Comparison of ENCODE assay signal across 1 cellular context in the genomic region with DNA sequence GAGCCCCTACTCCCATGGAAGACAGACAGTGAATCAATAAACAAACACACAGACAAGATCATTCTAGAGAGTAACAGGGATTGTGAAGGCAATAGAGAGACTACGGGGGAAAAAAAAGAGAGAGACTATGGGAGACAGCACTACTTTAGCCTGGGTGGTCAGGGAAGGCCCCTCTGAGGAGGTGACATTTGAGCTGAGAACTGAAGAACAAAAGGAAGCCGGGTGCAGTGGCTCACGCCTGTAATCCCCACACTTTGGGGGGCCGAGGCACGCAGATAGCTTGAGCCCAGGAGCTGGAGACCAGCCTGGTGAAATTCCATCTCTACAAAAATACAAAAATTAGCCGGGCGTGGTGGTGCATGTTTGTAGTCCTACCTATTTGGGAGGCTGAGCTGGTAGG.
TF ChIP-seq lines count a peak whose summit lies in the region.

No MANE protein-coding gene starts in this region.

TF ChIP-seq in H1, 55 proteins besides CTCF, POLR2A, EP300 and RAD21 (continued from another document):
- no peak for TF ChIP-seq BACH1 (IDR thresholded peaks at IDR 0.05; ENCODE audit: low read length)
